Comparison of ENCODE assay signal across 1 cellular context in the genomic region with DNA sequence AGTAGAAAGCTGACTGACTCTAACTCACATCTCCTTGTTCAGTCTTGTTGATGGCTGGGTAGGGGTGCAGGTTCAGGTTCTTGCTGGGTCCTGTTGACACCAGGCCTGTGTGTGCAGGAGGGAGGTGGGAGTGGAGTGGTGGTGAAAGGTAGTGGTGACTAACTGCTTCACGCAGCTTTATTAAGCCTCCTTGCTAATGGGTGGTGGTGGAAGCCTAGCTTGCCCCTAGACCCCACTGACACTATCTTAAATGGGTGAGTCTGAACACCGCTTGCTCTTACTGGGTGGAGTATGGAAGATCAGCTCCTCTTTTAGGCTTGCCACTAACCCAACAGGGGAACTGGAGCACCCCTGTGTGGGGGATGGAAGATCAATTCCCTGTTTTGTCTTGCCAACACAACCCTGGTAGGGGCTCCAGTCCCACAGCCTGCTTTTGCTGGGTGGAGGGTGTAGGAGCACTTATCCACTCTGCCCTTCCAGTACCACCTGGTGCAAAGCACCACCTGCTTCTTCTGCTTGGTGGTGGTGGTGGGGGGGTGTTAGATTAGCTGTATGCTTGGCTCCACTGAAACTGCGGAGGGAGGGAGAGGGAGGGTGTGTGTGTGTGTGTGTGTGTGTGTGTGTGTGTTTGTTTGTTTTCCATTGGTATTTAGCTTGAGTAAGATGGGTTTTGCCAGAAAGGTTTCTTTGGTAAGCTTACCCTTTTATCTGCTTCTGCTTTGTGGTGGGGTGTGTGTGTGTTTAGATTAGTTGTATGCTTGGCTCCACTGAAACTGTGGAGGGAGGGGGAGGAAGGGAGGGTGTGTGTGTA.
A peak's percentile ranks its signal among the peaks of the same experiment; 100 is the strongest.
TF ChIP-seq lines count a peak whose summit lies in the region.

No MANE protein-coding gene starts in this region.

TF ChIP-seq in K562, 482 proteins besides CTCF, POLR2A, EP300 and RAD21:
- TF ChIP-seq CBFA2T3 (IDR thresholded peaks at IDR 0.05) (peak; percentile 73), GATAD2A (IDR thresholded peaks at IDR 0.05) (peak; percentile 11; the same call in 1 of the 2 replicates), ZNF707 (CRISPR knock-in tag; conservative IDR thresholded peaks at IDR 0.05) (no peak), TCF3 (CRISPR knock-in tag; IDR thresholded peaks at IDR 0.05) (peak; percentile 48), OTX1 (CRISPR knock-in tag; IDR thresholded peaks at IDR 0.05) (0 out of 2 replicates have a peak, but pooled peaks have one; percentile 43), NONO (IDR thresholded peaks at IDR 0.05; ENCODE audit: low read depth in 2 of 2, low read length in 1 of 2) (no peak), LARP7 (IDR thresholded peaks at IDR 0.05) (0 out of 2 replicates have a peak, but pooled peaks have one; percentile 62), NFXL1 (CRISPR knock-in tag; IDR thresholded peaks at IDR 0.05) (no peak), NUFIP1 (IDR thresholded peaks at IDR 0.05; ENCODE audit: partially characterized antibody) (no peak), NBN (IDR thresholded peaks at IDR 0.05; ENCODE audit: low read depth) (0 out of 2 replicates have a peak, but pooled peaks have one; percentile 27), SMARCE1 (IDR thresholded peaks at IDR 0.05) (peak; percentile 58), ETS2 (tag; IDR thresholded peaks at IDR 0.05; ENCODE audit: borderline replicate concordance, poor library complexity, severe bottlenecking) (no peak), HLTF (IDR thresholded peaks at IDR 0.05) (0 out of 2 replicates have a peak, but pooled peaks have one; percentile 50), ARID1B (IDR thresholded peaks at IDR 0.05) (peak; percentile 83), CBFA2T2 (conservative IDR thresholded peaks at IDR 0.05) (peak; percentile 44), ELF4 (CRISPR knock-in tag; IDR thresholded peaks at IDR 0.05) (0 out of 2 replicates have a peak, but pooled peaks have one; percentile 41), TAL1 (IDR thresholded peaks at IDR 0.05) (peak; percentile 28; the same call in 1 of the 2 replicates), SLC30A9 (CRISPR knock-in tag; IDR thresholded peaks at IDR 0.05) (no peak), NCOR1 (IDR thresholded peaks at IDR 0.05) (peak; percentile 58), NFIC (IDR thresholded peaks at IDR 0.05) (peak; percentile 36; the same call in 1 of the 2 replicates), SRSF3 (IDR thresholded peaks at IDR 0.05; ENCODE audit: insufficient read depth, low read length) (no peak), DPF2 (IDR thresholded peaks at IDR 0.05) (peak; percentile 69; the same call in 1 of the 2 replicates), ZNF134 (CRISPR knock-in tag; conservative IDR thresholded peaks at IDR 0.05) (no peak), ZNF586 (CRISPR knock-in tag; conservative IDR thresholded peaks at IDR 0.05) (no peak), ZNF766 (CRISPR knock-in tag; conservative IDR thresholded peaks at IDR 0.05) (peak; percentile 87), ZBTB8A (IDR thresholded peaks at IDR 0.05; ENCODE audit: partially characterized antibody) (no peak), ZNF274 (IDR thresholded peaks at IDR 0.05; ENCODE audit: borderline replicate concordance, low read depth, low read length) (no peak), MTA2 (IDR thresholded peaks at IDR 0.05; ENCODE audit: low read depth) (0 out of 2 replicates have a peak, but pooled peaks have one; percentile 16), BRD9 (IDR thresholded peaks at IDR 0.05; ENCODE audit: low read depth, partially characterized antibody) (no peak), SOX6 (IDR thresholded peaks at IDR 0.05) (0 out of 2 replicates have a peak, but pooled peaks have one; percentile 21), HDAC1 (IDR thresholded peaks at IDR 0.05) (peak in 1 of 2 experiments; percentile 49; a peak in 1 of 4 replicates), CREM (IDR thresholded peaks at IDR 0.05; ENCODE audit: low read depth) (peak; percentile 9; the same call in 1 of the 2 replicates), ZNF695 (CRISPR knock-in tag; IDR thresholded peaks at IDR 0.05) (no peak), SMARCA4 (IDR thresholded peaks at IDR 0.05) (peak; percentile 77), KDM1A (IDR thresholded peaks at IDR 0.05) (peak in 1 of 2 experiments; percentile 78; a peak in 2 of 4 replicates), RBM34 (IDR thresholded peaks at IDR 0.05; ENCODE audit: borderline replicate concordance, insufficient read depth, low read length) (no peak), FOXK2 (conservative IDR thresholded peaks at IDR 0.05 in 1 of 2, IDR thresholded peaks at IDR 0.05 in 1 of 2; ENCODE audit: low read depth in 2 of 2) (peak; percentile 60 to 64; a peak in 2 of 4 replicates), TRIM24 (IDR thresholded peaks at IDR 0.05) (peak in 1 of 2 experiments; percentile 32; a peak in 1 of 4 replicates), ZEB2 (IDR thresholded peaks at IDR 0.05) (peak; percentile 29; the same call in 1 of the 2 replicates), NELFE (IDR thresholded peaks at IDR 0.05; ENCODE audit: insufficient read depth, insufficient read length) (no peak), EHMT2 (IDR thresholded peaks at IDR 0.05) (peak; percentile 62; the same call in 1 of the 2 replicates), MTA1 (IDR thresholded peaks at IDR 0.05; ENCODE audit: borderline replicate concordance) (no peak)
- TF ChIP-seq, protein P1, sequence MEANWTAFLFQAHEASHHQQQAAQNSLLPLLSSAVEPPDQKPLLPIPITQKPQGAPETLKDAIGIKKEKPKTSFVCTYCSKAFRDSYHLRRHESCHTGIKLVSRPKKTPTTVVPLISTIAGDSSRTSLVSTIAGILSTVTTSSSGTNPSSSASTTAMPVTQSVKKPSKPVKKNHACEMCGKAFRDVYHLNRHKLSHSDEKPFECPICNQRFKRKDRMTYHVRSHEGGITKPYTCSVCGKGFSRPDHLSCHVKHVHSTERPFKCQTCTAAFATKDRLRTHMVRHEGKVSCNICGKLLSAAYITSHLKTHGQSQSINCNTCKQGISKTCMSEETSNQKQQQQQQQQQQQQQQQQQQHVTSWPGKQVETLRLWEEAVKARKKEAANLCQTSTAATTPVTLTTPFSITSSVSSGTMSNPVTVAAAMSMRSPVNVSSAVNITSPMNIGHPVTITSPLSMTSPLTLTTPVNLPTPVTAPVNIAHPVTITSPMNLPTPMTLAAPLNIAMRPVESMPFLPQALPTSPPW (CRISPR knock-in tag; IDR thresholded peaks at IDR 0.05): peak; percentile 72
- TF ChIP-seq, protein P2, sequence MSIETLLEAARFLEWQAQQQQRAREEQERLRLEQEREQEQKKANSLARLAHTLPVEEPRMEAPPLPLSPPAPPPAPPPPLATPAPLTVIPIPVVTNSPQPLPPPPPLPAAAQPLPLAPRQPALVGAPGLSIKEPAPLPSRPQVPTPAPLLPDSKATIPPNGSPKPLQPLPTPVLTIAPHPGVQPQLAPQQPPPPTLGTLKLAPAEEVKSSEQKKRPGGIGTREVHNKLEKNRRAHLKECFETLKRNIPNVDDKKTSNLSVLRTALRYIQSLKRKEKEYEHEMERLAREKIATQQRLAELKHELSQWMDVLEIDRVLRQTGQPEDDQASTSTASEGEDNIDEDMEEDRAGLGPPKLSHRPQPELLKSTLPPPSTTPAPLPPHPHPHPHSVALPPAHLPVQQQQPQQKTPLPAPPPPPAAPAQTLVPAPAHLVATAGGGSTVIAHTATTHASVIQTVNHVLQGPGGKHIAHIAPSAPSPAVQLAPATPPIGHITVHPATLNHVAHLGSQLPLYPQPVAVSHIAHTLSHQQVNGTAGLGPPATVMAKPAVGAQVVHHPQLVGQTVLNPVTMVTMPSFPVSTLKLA (conservative IDR thresholded peaks at IDR 0.05): 0 out of 4 replicates have a peak, but pooled peaks of 1 of the 2 experiments have one; percentile 9
- TF ChIP-seq, protein P3, sequence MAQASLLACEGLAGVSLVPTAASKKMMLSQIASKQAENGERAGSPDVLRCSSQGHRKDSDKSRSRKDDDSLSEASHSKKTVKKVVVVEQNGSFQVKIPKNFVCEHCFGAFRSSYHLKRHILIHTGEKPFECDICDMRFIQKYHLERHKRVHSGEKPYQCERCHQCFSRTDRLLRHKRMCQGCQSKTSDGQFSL (CRISPR knock-in tag; IDR thresholded peaks at IDR 0.05): peak; percentile 45
- TF ChIP-seq, protein P3 (tag; IDR thresholded peaks at IDR 0.05): no peak
- TF ChIP-seq, protein P4, sequence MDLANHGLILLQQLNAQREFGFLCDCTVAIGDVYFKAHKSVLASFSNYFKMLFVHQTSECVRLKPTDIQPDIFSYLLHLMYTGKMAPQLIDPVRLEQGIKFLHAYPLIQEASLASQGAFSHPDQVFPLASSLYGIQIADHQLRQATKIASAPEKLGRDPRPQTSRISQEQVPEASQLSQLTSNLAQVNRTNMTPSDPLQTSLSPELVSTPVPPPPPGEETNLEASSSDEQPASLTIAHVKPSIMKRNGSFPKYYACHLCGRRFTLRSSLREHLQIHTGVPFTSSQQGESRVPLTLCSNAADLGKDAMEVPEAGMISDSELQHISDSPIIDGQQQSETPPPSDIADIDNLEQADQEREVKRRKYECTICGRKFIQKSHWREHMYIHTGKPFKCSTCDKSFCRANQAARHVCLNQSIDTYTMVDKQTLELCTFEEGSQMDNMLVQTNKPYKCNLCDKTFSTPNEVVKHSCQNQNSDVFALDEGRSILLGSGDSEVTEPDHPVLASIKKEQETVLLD (IDR thresholded peaks at IDR 0.05): 0 out of 2 replicates have a peak, but pooled peaks have one; percentile 26
- TF ChIP-seq, protein P5, sequence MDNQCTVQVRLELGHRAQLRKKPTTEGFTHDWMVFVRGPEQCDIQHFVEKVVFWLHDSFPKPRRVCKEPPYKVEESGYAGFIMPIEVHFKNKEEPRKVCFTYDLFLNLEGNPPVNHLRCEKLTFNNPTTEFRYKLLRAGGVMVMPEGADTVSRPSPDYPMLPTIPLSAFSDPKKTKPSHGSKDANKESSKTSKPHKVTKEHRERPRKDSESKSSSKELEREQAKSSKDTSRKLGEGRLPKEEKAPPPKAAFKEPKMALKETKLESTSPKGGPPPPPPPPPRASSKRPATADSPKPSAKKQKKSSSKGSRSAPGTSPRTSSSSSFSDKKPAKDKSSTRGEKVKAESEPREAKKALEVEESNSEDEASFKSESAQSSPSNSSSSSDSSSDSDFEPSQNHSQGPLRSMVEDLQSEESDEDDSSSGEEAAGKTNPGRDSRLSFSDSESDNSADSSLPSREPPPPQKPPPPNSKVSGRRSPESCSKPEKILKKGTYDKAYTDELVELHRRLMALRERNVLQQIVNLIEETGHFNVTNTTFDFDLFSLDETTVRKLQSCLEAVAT (IDR thresholded peaks at IDR 0.05): peak in 1 of 2 experiments; percentile 80; a peak in 2 of 4 replicates
- TF ChIP-seq, protein P6, sequence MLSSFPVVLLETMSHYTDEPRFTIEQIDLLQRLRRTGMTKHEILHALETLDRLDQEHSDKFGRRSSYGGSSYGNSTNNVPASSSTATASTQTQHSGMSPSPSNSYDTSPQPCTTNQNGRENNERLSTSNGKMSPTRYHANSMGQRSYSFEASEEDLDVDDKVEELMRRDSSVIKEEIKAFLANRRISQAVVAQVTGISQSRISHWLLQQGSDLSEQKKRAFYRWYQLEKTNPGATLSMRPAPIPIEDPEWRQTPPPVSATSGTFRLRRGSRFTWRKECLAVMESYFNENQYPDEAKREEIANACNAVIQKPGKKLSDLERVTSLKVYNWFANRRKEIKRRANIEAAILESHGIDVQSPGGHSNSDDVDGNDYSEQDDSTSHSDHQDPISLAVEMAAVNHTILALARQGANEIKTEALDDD (IDR thresholded peaks at IDR 0.05): peak; percentile 36; the same call in 1 of the 2 replicates
